Comparison of ENCODE assay signal across 1 cellular context in genomic region chr10:8060704-8061121, GRCh38.
TF ChIP-seq lines count a peak whose summit lies in the region.

No MANE protein-coding gene starts in this region.

TF ChIP-seq in GM12878, 131 proteins besides CTCF, POLR2A, EP300 and RAD21 (continued from another document):
- TF ChIP-seq MLLT1 (IDR thresholded peaks at IDR 0.05) = peak; percentile 94
- TF ChIP-seq FOXM1 (IDR thresholded peaks at IDR 0.05; ENCODE audit: low read depth, low read length) = peak; percentile 14; the same call in 1 of the 2 replicates
- no peak for TF ChIP-seq MAX (IDR thresholded peaks at IDR 0.05; ENCODE audit: low read depth, low read length)
- TF ChIP-seq RELB (IDR thresholded peaks at IDR 0.05; ENCODE audit: low read depth) = 0 out of 2 replicates have a peak, but pooled peaks have one; percentile 68
- TF ChIP-seq RUNX3 (IDR thresholded peaks at IDR 0.05; ENCODE audit: low read length) = peak; percentile 63
- TF ChIP-seq ZNF217 (IDR thresholded peaks at IDR 0.05) = no peak
- TF ChIP-seq BCL11A (IDR thresholded peaks at IDR 0.05; ENCODE audit: low read depth, low read length) = 0 out of 2 replicates have a peak, but pooled peaks have one; percentile 32
- TF ChIP-seq BHLHE40 (IDR thresholded peaks at IDR 0.05; ENCODE audit: borderline replicate concordance in 1 of 2, low read depth in 2 of 2, low read length in 1 of 2) = peak in 1 of 2 experiments; percentile 16; a peak in 1 of 4 replicates
- TF ChIP-seq YY1 (IDR thresholded peaks at IDR 0.05; ENCODE audit: low read depth, low read length) = peak; percentile 44; the same call in 1 of the 2 replicates
- peak; percentile 67 for TF ChIP-seq IKZF1 (conservative IDR thresholded peaks at IDR 0.05)
- TF ChIP-seq NFIC (IDR thresholded peaks at IDR 0.05; ENCODE audit: low read depth, low read length) = peak; percentile 35
- TF ChIP-seq NR2C1 (IDR thresholded peaks at IDR 0.05) = no peak
- 0 out of 2 replicates have a peak, but pooled peaks have one; percentile 44 for TF ChIP-seq MTA2 (IDR thresholded peaks at IDR 0.05; ENCODE audit: low read depth)
- TF ChIP-seq CBFB (IDR thresholded peaks at IDR 0.05; ENCODE audit: low read depth) = peak; percentile 13; the same call in 1 of the 2 replicates
- peak; percentile 42; the same call in 1 of the 2 replicates for TF ChIP-seq ATF2 (IDR thresholded peaks at IDR 0.05; ENCODE audit: low read length)
- TF ChIP-seq ZBED1 (IDR thresholded peaks at IDR 0.05; ENCODE audit: borderline replicate concordance) = no peak
